32 cellular contexts compared by ENCODE assay signal in the genomic region with DNA sequence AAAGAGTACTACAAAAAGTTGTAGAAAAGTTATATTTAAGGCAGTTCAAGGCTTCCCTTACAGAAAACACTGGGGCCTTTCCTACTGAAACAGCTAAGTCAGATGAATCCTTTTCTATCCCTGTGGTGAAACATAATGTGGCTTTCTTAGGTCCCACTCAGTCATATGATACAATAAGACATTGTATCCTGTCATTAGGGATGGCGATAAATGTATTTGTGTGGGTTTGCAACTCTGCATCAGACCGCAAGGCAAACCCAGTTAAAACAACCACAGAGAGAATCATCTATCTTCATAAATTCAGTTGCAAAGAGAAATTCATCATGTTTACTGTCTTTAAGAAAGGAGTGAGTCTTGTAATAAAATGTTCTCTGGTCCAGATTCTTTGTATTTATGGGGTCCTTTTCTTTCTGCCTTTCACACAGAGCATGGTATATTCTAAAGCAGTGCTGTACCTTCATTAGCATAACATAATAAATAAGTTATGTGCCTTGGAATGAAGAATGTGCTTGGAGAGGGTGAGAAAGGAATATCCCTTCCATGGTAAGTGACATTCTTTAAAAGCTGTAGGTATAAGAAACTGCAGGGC.
DNase-seq lines count a peak whose midpoint lies in the region; ATAC-seq and TF ChIP-seq lines count a peak whose summit lies in the region.
"Had no signal": no experiment of that assay in that cellular context is flagged by ENCODE, and none has a peak within 500 bp of the region (broad histone marks: within the 10 kb centered on the region; RNA-seq: fewer than 3 reads in every experiment).

No MANE protein-coding gene starts in this region.

- H2AFZ ChIP-seq in H9 (ENCODE audit: low read length) (no peak overlapping the region), OCI-LY3 (ENCODE audit: low read depth, low read length) (peak overlapping the region; percentile 25; the same call in 1 of the 2 replicates)
- H2AFZ ChIP-seq: hepatocyte, parathyroid adenoma, PC-9 had no signal

- H3K4me2 ChIP-seq in H9 (ENCODE audit: insufficient read depth, insufficient read length, low read length) (no peak overlapping the region), OCI-LY3 (ENCODE audit: low read length) (peak overlapping the region; percentile 83)
- H3K4me2 ChIP-seq: hepatocyte, PC-9, SK-N-SH, smooth muscle cell had no signal

- H3K23ac ChIP-seq in H9 (ENCODE audit: insufficient read length, low read depth, low read length) = no peak overlapping the region

- ATAC-seq in HG03378 (IDR thresholded peaks at IDR 0.05; ENCODE audit: unreplicated experiment) = no peak
- ATAC-seq in HG02763 (IDR thresholded peaks at IDR 0.05; ENCODE audit: unreplicated experiment) = no peak
- ATAC-seq: body of pancreas; gastroesophageal sphincter; HCT116; mucosa of descending colon; natural killer cell; Right ventricle myocardium inferior; stimulated activated naive CD8-positive, alpha-beta T cell treated with anti-CD3 and anti-CD28 coated beads, Interleukin-15, amount 100 ng/mL, for 72 hours; T-helper 17 cell had no signal

- DNase-seq in A172 (ENCODE audit: low spot score) (peak; percentile 39), H9 (no peak), glutamatergic neuron (no peak), NCI-H748 treated with DMSO at 0.1 percent for 48 hours (lab: John Stamatoyannopoulos, UW) (no peak), SKM-1 treated with dmso at 0.1 percent for 144 hours (lab: John Stamatoyannopoulos, UW; ENCODE audit: unreplicated experiment) (no peak)
- DNase-seq: 8988T; activated CD4-positive, alpha-beta T cell treated with anti-CD3 and anti-CD28 coated beads, Interleukin-2, amount 50 U/mL, for 4 hours; activated naive CD4-positive, alpha-beta T cell treated with Interleukin-2 at 50 U/mL for 16 hours; body of pancreas; CD4-positive, alpha-beta memory T cell; mucosa of descending colon; natural killer cell; NCI-H1105; NCI-H2171 treated with DMSO at 0.1 percent for 48 hours; NCI-H510A; PC-9; SK-N-SH; stimulated activated CD8-positive, alpha-beta memory T cell treated with anti-CD3 and anti-CD28 coated beads, Interleukin-4, amount 100 ng/mL, for 48 hours; stimulated activated naive CD8-positive, alpha-beta T cell treated with anti-CD3 and anti-CD28 coated beads, Interleukin-15, amount 100 ng/mL, for 72 hours; T-helper 17 cell; uterus had no signal

- H3K23me2 ChIP-seq in H9 (ENCODE audit: insufficient read length, low read depth, low read length, poor library complexity, severe bottlenecking) = no peaks in the 10 kb centered on the region

- H3K9me3 ChIP-seq in H9 (ENCODE audit: control insufficient read depth, low read depth, low read length) (no peaks in the 10 kb centered on the region), OCI-LY3 (ENCODE audit: insufficient read depth, low read length) (no peaks in the 10 kb centered on the region)
- H3K9me3 ChIP-seq: body of pancreas, gastroesophageal sphincter, mucosa of descending colon, SK-N-SH, thoracic aorta, uterus had no signal

- no peak overlapping the region for H3K4ac ChIP-seq in H9 (ENCODE audit: low read depth, low read length)

- no peak overlapping the region for H3K56ac ChIP-seq in H9 (ENCODE audit: insufficient read length, low read depth, low read length)

- H4K91ac ChIP-seq in H9 (ENCODE audit: insufficient read length, low read depth, low read length) = no peak overlapping the region

- H3K9me3 Mint-ChIP-seq in H9 (no peaks in the 10 kb centered on the region), glutamatergic neuron (ENCODE audit: unreplicated experiment) (no peaks in the 10 kb centered on the region)
- H3K9me3 Mint-ChIP-seq: stimulated activated naive CD8-positive, alpha-beta T cell treated with anti-CD3 and anti-CD28 coated beads, Interleukin-15, amount 100 ng/mL, for 72 hours had no signal

- no peak overlapping the region for H2BK12ac ChIP-seq in H9 (ENCODE audit: insufficient read length, low read depth, low read length)

- H3K27ac ChIP-seq in H9 (ENCODE audit: insufficient read length, low read depth, low read length) (no peak overlapping the region), OCI-LY3 (ENCODE audit: low read length) (peak overlapping the region; percentile 38; the same call in 1 of the 2 replicates)
- H3K27ac ChIP-seq: body of pancreas, gastroesophageal sphincter, hepatocyte, parathyroid adenoma, PC-9, thoracic aorta, uterus had no signal

- H3K79me2 ChIP-seq in H9 (ENCODE audit: insufficient read depth, low read length) (no peaks in the 10 kb centered on the region), OCI-LY3 (ENCODE audit: low read length) (no peaks in the 10 kb centered on the region)
- H3K79me2 ChIP-seq: hepatocyte, parathyroid adenoma had no signal

- H3K27me3 ChIP-seq in H9 (ENCODE audit: insufficient read depth, low read length) (no peaks in the 10 kb centered on the region), OCI-LY3 (ENCODE audit: low read depth, low read length) (no peaks in the 10 kb centered on the region)
- H3K27me3 ChIP-seq: body of pancreas, gastroesophageal sphincter, hepatocyte, uterus had no signal

- no CpG with 5 or more reads among the region's 2 CpGs for WGBS in H9 (ENCODE audit: extremely low coverage, insufficient read length, low lambda C conversion rate)

- no peak overlapping the region for H2BK120ac ChIP-seq in H9 (ENCODE audit: low read depth, low read length, poor library complexity, severe bottlenecking)

- no peaks in the 10 kb centered on the region for H3K36me3 ChIP-seq in OCI-LY3 (replicated peaks; ENCODE audit: low read depth, low read length)
- H3K36me3 ChIP-seq: gastroesophageal sphincter, thoracic aorta, uterus had no signal

- no peak for TF ChIP-seq CTCF in H9 (conservative IDR thresholded peaks at IDR 0.05)
- TF ChIP-seq CTCF in OCI-LY3 (IDR thresholded peaks at IDR 0.05; ENCODE audit: low read depth, low read length) = no peak
- no peak for TF ChIP-seq CTCF in glutamatergic neuron (IDR thresholded peaks at IDR 0.05; ENCODE audit: partially characterized antibody, unreplicated experiment)

- no peak overlapping the region for H3K18ac ChIP-seq in H9 (ENCODE audit: insufficient read length, low read depth, low read length)

- no peak overlapping the region for H2BK5ac ChIP-seq in H9 (ENCODE audit: insufficient read length, low read length)

- no peak overlapping the region for H4K5ac ChIP-seq in H9 (ENCODE audit: insufficient read length, low read depth, low read length)

- H3K27ac Mint-ChIP-seq in H9 (peak overlapping the region in 2 of 3 experiments; percentile 46 to 83; a peak in 2 of 7 replicates), glutamatergic neuron (ENCODE audit: unreplicated experiment) (peak overlapping the region; percentile 21)
- H3K27ac Mint-ChIP-seq: CD4-positive, alpha-beta memory T cell; natural killer cell; stimulated activated naive CD8-positive, alpha-beta T cell treated with anti-CD3 and anti-CD28 coated beads, Interleukin-15, amount 100 ng/mL, for 72 hours; T-helper 17 cell had no signal

- H3K4me3 ChIP-seq in OCI-LY3 (ENCODE audit: low read length) = peak overlapping the region; percentile 47
- H3K4me3 ChIP-seq: body of pancreas, gastroesophageal sphincter, hepatocyte, lung, mucosa of descending colon, PC-9, smooth muscle cell, thoracic aorta, uterus had no signal

- no peaks in the 10 kb centered on the region for H3K27me3 Mint-ChIP-seq in H9 (ENCODE audit: low read depth)
- H3K27me3 Mint-ChIP-seq in glutamatergic neuron (ENCODE audit: unreplicated experiment) = no peaks in the 10 kb centered on the region
- H3K27me3 Mint-ChIP-seq: CD4-positive, alpha-beta memory T cell; stimulated activated naive CD8-positive, alpha-beta T cell treated with anti-CD3 and anti-CD28 coated beads, Interleukin-15, amount 100 ng/mL, for 72 hours; T-helper 17 cell had no signal

- no peak overlapping the region for H3K14ac ChIP-seq in H9 (ENCODE audit: insufficient read depth, low read length)

- H3K4me1 Mint-ChIP-seq in H9 = peaks cover 7 to 9% of the 10 kb centered on the region in 2 experiments
- H3K4me1 Mint-ChIP-seq in glutamatergic neuron (ENCODE audit: low read depth, unreplicated experiment) = peaks cover 4% of the 10 kb centered on the region
- H3K4me1 Mint-ChIP-seq: CD4-positive, alpha-beta memory T cell; natural killer cell; stimulated activated naive CD8-positive, alpha-beta T cell treated with anti-CD3 and anti-CD28 coated beads, Interleukin-15, amount 100 ng/mL, for 72 hours; T-helper 17 cell had no signal

- no peak overlapping the region for H2BK20ac ChIP-seq in H9 (ENCODE audit: low read depth, low read length, poor library complexity, severe bottlenecking)

- H3T11ph ChIP-seq in H9 (ENCODE audit: low read length) = no peak overlapping the region

- no peaks in the 10 kb centered on the region for H3K4me1 ChIP-seq in H9 (ENCODE audit: insufficient read depth, low read length)
- H3K4me1 ChIP-seq in OCI-LY3 (ENCODE audit: low read length) = peaks cover 35% of the 10 kb centered on the region
- H3K4me1 ChIP-seq: body of pancreas, gastroesophageal sphincter, parathyroid adenoma, uterus had no signal

- no peaks in the 10 kb centered on the region for H3K36me3 Mint-ChIP-seq in H9 (ENCODE audit: insufficient read depth in 1 of 3, low read depth in 3 of 3)
- H3K36me3 Mint-ChIP-seq in glutamatergic neuron (ENCODE audit: unreplicated experiment) = no peaks in the 10 kb centered on the region
- H3K36me3 Mint-ChIP-seq: CD4-positive, alpha-beta memory T cell; natural killer cell had no signal

- H3K4me3 Mint-ChIP-seq in H9 (no peak overlapping the region), glutamatergic neuron (ENCODE audit: unreplicated experiment) (no peak overlapping the region)
- H3K4me3 Mint-ChIP-seq: CD4-positive, alpha-beta memory T cell; natural killer cell; stimulated activated naive CD8-positive, alpha-beta T cell treated with anti-CD3 and anti-CD28 coated beads, Interleukin-15, amount 100 ng/mL, for 72 hours; T-helper 17 cell had no signal

- H3K9ac ChIP-seq in H9 (ENCODE audit: extremely low read depth, insufficient read length, low read length) = no peak overlapping the region
- H3K9ac ChIP-seq in OCI-LY3 (ENCODE audit: low read length) = peak overlapping the region; percentile 17
- H3K9ac ChIP-seq: parathyroid adenoma, SK-N-SH had no signal

- H4K8ac ChIP-seq in H9 (replicated peaks; ENCODE audit: insufficient read length, low read depth, low read length) = no peak overlapping the region

- H4K20me1 ChIP-seq in H9 (ENCODE audit: control insufficient read depth, insufficient read depth, insufficient read length) (no peaks in the 10 kb centered on the region), OCI-LY3 (ENCODE audit: insufficient read depth, low read length) (no peaks in the 10 kb centered on the region)

- no peaks in the 10 kb centered on the region for H3K79me1 ChIP-seq in H9 (ENCODE audit: insufficient read depth, low read depth, low read length, poor library complexity, severe bottlenecking)

- H2AK5ac ChIP-seq in H9 (ENCODE audit: insufficient read length, low read length) = no peak overlapping the region

- no peak overlapping the region for H2BK15ac ChIP-seq in H9 (ENCODE audit: low read depth, low read length)
